In the genomic region with DNA sequence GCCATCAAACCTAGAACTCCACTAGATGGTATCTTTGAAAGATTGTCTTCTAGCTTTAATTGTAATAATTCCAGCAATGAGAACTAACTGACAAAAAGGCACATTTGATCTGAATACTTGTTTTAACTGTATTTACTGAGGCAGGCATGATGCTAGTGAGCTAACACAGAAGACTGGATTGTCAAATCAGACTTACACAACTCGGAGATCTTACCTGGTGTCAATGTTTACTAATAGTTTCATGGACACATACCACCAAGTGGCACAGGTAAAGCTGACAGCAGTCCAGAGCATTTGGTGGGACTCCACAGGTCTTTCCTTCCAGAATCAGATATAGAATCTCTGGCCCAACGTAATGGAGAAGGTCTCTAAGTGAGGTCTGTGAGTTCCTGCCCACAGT, we compare ENCODE assay signal across 9 cellular contexts.
"Had no signal": no experiment of that assay in that cellular context is flagged by ENCODE, and none has a peak within 500 bp of the region (broad histone marks: within the 10 kb centered on the region; RNA-seq: fewer than 3 reads in every experiment).

No MANE protein-coding gene starts in this region.

- FAIRE-seq: HTR-8/SVneo, K562 had no signal

- H3K27me3 Mint-ChIP-seq: IgD-negative memory B cell had no signal

- H3K9ac ChIP-seq: KMS-11 had no signal

- H3K27ac ChIP-seq: HL-60, KMS-11 had no signal

- H3K27ac Mint-ChIP-seq: IgD-negative memory B cell had no signal

- H3K4me2 ChIP-seq: KMS-11 had no signal

- H3K36me3 Mint-ChIP-seq: IgD-negative memory B cell had no signal

- DNase-seq: IMR-90, Karpas-422, KBM-7, KG1 had no signal

- H3K4me1 Mint-ChIP-seq: IgD-negative memory B cell had no signal

- ATAC-seq: K562 had no signal

- H3K4me3 Mint-ChIP-seq: IgD-negative memory B cell had no signal

- H3K4me3 ChIP-seq: K562 had no signal
